In genomic region chr22:16933274-16933923, GRCh38 we compare ENCODE assay signal across 20 cellular contexts.
DNase-seq lines count a peak whose midpoint lies in the region; ATAC-seq and FAIRE-seq lines count a peak whose summit lies in the region.
"Had no signal": no experiment of that assay in that cellular context is flagged by ENCODE, and none has a peak within 500 bp of the region (broad histone marks: within the 10 kb centered on the region; RNA-seq: fewer than 3 reads in every experiment).

No MANE protein-coding gene starts in this region.

- ATAC-seq in activated CD4-positive, CD25-positive, alpha-beta regulatory T cell treated with anti-CD3 and anti-CD28 coated beads, Interleukin-2, amount 50 U/mL, for 24 hours: peak; percentile 38 to 63
- ATAC-seq: HCT116, T-cell had no signal

- H3K36me3 ChIP-seq in MG63: no peaks in the 10 kb centered on the region

- DNase-seq in activated CD4-positive, CD25-positive, alpha-beta regulatory T cell (lab: John Stamatoyannopoulos, UW): no peak
- DNase-seq in MG63 (peak; percentile 11), NCI-H524 treated with DMSO at 0.1 percent for 48 hours (lab: John Stamatoyannopoulos, UW) (peak; percentile 61), kidney tubule cell (ENCODE audit: low spot score) (peak; percentile 94), NCI-H128 (lab: John Stamatoyannopoulos, UW; ENCODE audit: unreplicated experiment) (no peak), NCI-H82 treated with DMSO at 0.1 percent for 48 hours (lab: John Stamatoyannopoulos, UW; ENCODE audit: unreplicated experiment) (no peak), frontal cortex (ENCODE audit: low spot score in 2 of 2) (no peak)
- DNase-seq: CD4-positive, alpha-beta memory T cell; COR-L47; DND-41; NCI-H146; NCI-H2081; NK-92 treated with Interleukin-12 subunit alpha and Interleukin-12 subunit beta, amount 100 ng/mL, for 24 hours; RPMI8226; T-cell had no signal

- H3K4me3 ChIP-seq in MG63: no peak overlapping the region

- H3K9me3 ChIP-seq in MG63: no peaks in the 10 kb centered on the region

- no peaks in the 10 kb centered on the region; the same call in 1 of the 2 replicates for H3K27me3 ChIP-seq in MG63

- no peak for FAIRE-seq in frontal cortex (lab: Jason Lieb, UNC)
- FAIRE-seq: A204.1, GM12892, GM19239 had no signal

Comparison
In these comparisons a context has a peak if more than half of its experiments do, and no peak if none do; other contexts are left out.
1. DNase-seq: peak in MG63 (single experiment), NCI-H524 treated with DMSO at 0.1 percent for 48 hours (single experiment) and kidney tubule cell (single experiment); none in activated CD4-positive, CD25-positive, alpha-beta regulatory T cell (0 of 4), NCI-H128 (single experiment), NCI-H82 treated with DMSO at 0.1 percent for 48 hours (single experiment) and frontal cortex (0 of 2).